ENCODE assay signal across 1 cellular context in the genomic region with DNA sequence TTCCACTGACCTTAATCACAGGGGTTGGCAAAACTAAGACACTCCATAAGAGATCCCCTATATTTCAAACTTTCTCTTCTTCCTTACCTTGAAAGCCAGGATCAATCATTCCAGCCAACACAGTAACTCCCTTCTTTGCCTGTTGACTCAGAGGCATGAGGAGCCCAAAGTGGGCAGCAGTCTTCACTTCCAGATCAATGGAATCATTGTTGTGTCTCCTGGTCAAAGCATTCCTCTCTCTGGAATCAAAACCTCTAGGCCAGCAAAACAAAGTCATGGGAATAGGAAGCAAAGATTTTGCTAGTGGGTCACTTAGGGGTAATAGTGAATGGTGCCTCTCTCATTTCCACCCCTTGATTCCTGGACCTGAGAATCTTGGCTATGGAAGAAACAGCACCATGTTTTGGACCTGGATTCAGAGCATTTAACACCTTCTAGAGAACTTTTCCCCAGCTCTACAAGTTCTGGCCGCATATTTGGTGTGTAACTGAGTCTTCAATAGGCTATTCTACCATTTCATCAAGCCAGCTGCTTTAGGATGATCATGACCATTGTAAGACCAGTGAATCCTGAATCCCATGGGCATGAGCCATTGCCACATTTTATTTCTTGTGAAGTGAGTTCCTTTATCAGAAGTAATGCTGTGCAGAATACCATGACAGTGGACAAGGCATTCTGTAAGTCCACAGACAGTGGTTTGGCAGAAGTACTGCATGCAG.
TF ChIP-seq lines count a peak whose summit lies in the region.

No MANE protein-coding gene starts in this region.

TF ChIP-seq in HepG2, 621 proteins besides CTCF, POLR2A, EP300 and RAD21 (continued from another document and continues in another):
- TF ChIP-seq, protein P1, sequence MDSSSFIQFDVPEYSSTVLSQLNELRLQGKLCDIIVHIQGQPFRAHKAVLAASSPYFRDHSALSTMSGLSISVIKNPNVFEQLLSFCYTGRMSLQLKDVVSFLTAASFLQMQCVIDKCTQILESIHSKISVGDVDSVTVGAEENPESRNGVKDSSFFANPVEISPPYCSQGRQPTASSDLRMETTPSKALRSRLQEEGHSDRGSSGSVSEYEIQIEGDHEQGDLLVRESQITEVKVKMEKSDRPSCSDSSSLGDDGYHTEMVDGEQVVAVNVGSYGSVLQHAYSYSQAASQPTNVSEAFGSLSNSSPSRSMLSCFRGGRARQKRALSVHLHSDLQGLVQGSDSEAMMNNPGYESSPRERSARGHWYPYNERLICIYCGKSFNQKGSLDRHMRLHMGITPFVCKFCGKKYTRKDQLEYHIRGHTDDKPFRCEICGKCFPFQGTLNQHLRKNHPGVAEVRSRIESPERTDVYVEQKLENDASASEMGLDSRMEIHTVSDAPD (CRISPR knock-in tag; IDR thresholded peaks at IDR 0.05): peak; percentile 72
- peak; percentile 72; the same call in 1 of the 2 replicates for TF ChIP-seq ZNF761 (CRISPR knock-in tag; conservative IDR thresholded peaks at IDR 0.05)
- peak; percentile 79; the same call in 1 of the 2 replicates for TF ChIP-seq RARA (CRISPR knock-in tag; IDR thresholded peaks at IDR 0.05)
- no peak; the same call in 1 of the 2 replicates for TF ChIP-seq NR2F6 (IDR thresholded peaks at IDR 0.05)
- peak; percentile 43; the same call in 1 of the 2 replicates for TF ChIP-seq NR2F6 (CRISPR knock-in tag; IDR thresholded peaks at IDR 0.05)
- no peak for TF ChIP-seq ARNT (IDR thresholded peaks at IDR 0.05)
- TF ChIP-seq MXI1 (IDR thresholded peaks at IDR 0.05; ENCODE audit: borderline replicate concordance, low read depth, low read length): no peak
- TF ChIP-seq IRF2 (CRISPR knock-in tag; IDR thresholded peaks at IDR 0.05): peak; percentile 66
- TF ChIP-seq, protein P2, sequence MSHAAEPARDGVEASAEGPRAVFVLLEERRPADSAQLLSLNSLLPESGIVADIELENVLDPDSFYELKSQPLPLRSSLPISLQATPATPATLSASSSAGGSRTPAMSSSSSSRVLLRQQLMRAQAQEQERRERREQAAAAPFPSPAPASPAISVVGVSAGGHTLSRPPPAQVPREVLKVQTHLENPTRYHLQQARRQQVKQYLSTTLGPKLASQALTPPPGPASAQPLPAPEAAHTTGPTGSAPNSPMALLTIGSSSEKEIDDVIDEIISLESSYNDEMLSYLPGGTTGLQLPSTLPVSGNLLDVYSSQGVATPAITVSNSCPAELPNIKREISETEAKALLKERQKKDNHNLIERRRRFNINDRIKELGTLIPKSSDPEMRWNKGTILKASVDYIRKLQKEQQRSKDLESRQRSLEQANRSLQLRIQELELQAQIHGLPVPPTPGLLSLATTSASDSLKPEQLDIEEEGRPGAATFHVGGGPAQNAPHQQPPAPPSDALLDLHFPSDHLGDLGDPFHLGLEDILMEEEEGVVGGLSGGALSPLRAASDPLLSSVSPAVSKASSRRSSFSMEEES (CRISPR knock-in tag; IDR thresholded peaks at IDR 0.05): peak; percentile 97
- TF ChIP-seq, protein P3, sequence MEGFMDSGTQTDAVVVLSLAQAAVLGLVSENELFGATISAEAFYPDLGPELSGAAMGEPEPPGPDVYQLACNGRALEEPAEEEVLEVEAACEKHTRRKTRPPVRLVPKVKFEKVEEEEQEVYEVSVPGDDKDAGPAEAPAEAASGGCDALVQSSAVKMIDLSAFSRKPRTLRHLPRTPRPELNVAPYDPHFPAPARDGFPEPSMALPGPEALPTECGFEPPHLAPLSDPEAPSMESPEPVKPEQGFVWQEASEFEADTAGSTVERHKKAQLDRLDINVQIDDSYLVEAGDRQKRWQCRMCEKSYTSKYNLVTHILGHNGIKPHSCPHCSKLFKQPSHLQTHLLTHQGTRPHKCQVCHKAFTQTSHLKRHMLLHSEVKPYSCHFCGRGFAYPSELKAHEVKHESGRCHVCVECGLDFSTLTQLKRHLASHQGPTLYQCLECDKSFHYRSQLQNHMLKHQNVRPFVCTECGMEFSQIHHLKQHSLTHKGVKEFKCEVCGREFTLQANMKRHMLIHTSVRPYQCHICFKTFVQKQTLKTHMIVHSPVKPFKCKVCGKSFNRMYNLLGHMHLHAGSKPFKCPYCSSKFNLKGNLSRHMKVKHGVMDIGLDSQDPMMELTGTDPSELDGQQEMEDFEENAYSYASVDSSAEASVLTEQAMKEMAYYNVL (CRISPR knock-in tag; IDR thresholded peaks at IDR 0.05; ENCODE audit: borderline replicate concordance): peak; percentile 57; the same call in 1 of the 2 replicates
- TF ChIP-seq SIN3A (IDR thresholded peaks at IDR 0.05; ENCODE audit: borderline replicate concordance, low read depth, low read length): no peak
- 0 out of 2 replicates have a peak, but pooled peaks have one; percentile 28 for TF ChIP-seq DNMT3B (CRISPR knock-in tag; conservative IDR thresholded peaks at IDR 0.05)
- peak; percentile 86 for TF ChIP-seq TCF7 (IDR thresholded peaks at IDR 0.05; ENCODE audit: low read depth)
- TF ChIP-seq, protein P4, sequence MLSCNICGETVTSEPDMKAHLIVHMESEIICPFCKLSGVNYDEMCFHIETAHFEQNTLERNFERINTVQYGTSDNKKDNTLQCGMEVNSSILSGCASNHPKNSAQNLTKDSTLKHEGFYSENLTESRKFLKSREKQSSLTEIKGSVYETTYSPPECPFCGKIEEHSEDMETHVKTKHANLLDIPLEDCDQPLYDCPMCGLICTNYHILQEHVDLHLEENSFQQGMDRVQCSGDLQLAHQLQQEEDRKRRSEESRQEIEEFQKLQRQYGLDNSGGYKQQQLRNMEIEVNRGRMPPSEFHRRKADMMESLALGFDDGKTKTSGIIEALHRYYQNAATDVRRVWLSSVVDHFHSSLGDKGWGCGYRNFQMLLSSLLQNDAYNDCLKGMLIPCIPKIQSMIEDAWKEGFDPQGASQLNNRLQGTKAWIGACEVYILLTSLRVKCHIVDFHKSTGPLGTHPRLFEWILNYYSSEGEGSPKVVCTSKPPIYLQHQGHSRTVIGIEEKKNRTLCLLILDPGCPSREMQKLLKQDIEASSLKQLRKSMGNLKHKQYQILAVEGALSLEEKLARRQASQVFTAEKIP (CRISPR knock-in tag; IDR thresholded peaks at IDR 0.05; ENCODE audit: borderline replicate concordance): no peak
- TF ChIP-seq SIX1 (CRISPR knock-in tag; IDR thresholded peaks at IDR 0.05; ENCODE audit: borderline replicate concordance): peak; percentile 44; the same call in 1 of the 2 replicates
- TF ChIP-seq, protein P5, sequence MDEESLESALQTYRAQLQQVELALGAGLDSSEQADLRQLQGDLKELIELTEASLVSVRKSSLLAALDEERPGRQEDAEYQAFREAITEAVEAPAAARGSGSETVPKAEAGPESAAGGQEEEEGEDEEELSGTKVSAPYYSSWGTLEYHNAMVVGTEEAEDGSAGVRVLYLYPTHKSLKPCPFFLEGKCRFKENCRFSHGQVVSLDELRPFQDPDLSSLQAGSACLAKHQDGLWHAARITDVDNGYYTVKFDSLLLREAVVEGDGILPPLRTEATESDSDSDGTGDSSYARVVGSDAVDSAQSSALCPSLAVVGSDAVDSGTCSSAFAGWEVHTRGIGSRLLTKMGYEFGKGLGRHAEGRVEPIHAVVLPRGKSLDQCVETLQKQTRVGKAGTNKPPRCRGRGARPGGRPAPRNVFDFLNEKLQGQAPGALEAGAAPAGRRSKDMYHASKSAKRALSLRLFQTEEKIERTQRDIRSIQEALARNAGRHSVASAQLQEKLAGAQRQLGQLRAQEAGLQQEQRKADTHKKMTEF (CRISPR knock-in tag; IDR thresholded peaks at IDR 0.05): peak; percentile 60; the same call in 1 of the 2 replicates
- TF ChIP-seq, protein P6, sequence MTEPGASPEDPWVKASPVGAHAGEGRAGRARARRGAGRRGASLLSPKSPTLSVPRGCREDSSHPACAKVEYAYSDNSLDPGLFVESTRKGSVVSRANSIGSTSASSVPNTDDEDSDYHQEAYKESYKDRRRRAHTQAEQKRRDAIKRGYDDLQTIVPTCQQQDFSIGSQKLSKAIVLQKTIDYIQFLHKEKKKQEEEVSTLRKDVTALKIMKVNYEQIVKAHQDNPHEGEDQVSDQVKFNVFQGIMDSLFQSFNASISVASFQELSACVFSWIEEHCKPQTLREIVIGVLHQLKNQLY (CRISPR knock-in tag; IDR thresholded peaks at IDR 0.05): 0 out of 2 replicates have a peak, but pooled peaks have one; percentile 72
- TF ChIP-seq, protein P7, sequence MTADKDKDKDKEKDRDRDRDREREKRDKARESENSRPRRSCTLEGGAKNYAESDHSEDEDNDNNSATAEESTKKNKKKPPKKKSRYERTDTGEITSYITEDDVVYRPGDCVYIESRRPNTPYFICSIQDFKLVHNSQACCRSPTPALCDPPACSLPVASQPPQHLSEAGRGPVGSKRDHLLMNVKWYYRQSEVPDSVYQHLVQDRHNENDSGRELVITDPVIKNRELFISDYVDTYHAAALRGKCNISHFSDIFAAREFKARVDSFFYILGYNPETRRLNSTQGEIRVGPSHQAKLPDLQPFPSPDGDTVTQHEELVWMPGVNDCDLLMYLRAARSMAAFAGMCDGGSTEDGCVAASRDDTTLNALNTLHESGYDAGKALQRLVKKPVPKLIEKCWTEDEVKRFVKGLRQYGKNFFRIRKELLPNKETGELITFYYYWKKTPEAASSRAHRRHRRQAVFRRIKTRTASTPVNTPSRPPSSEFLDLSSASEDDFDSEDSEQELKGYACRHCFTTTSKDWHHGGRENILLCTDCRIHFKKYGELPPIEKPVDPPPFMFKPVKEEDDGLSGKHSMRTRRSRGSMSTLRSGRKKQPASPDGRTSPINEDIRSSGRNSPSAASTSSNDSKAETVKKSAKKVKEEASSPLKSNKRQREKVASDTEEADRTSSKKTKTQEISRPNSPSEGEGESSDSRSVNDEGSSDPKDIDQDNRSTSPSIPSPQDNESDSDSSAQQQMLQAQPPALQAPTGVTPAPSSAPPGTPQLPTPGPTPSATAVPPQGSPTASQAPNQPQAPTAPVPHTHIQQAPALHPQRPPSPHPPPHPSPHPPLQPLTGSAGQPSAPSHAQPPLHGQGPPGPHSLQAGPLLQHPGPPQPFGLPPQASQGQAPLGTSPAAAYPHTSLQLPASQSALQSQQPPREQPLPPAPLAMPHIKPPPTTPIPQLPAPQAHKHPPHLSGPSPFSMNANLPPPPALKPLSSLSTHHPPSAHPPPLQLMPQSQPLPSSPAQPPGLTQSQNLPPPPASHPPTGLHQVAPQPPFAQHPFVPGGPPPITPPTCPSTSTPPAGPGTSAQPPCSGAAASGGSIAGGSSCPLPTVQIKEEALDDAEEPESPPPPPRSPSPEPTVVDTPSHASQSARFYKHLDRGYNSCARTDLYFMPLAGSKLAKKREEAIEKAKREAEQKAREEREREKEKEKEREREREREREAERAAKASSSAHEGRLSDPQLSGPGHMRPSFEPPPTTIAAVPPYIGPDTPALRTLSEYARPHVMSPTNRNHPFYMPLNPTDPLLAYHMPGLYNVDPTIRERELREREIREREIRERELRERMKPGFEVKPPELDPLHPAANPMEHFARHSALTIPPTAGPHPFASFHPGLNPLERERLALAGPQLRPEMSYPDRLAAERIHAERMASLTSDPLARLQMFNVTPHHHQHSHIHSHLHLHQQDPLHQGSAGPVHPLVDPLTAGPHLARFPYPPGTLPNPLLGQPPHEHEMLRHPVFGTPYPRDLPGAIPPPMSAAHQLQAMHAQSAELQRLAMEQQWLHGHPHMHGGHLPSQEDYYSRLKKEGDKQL (CRISPR knock-in tag; IDR thresholded peaks at IDR 0.05; ENCODE audit: low read depth): no peak
- TF ChIP-seq, protein P8, sequence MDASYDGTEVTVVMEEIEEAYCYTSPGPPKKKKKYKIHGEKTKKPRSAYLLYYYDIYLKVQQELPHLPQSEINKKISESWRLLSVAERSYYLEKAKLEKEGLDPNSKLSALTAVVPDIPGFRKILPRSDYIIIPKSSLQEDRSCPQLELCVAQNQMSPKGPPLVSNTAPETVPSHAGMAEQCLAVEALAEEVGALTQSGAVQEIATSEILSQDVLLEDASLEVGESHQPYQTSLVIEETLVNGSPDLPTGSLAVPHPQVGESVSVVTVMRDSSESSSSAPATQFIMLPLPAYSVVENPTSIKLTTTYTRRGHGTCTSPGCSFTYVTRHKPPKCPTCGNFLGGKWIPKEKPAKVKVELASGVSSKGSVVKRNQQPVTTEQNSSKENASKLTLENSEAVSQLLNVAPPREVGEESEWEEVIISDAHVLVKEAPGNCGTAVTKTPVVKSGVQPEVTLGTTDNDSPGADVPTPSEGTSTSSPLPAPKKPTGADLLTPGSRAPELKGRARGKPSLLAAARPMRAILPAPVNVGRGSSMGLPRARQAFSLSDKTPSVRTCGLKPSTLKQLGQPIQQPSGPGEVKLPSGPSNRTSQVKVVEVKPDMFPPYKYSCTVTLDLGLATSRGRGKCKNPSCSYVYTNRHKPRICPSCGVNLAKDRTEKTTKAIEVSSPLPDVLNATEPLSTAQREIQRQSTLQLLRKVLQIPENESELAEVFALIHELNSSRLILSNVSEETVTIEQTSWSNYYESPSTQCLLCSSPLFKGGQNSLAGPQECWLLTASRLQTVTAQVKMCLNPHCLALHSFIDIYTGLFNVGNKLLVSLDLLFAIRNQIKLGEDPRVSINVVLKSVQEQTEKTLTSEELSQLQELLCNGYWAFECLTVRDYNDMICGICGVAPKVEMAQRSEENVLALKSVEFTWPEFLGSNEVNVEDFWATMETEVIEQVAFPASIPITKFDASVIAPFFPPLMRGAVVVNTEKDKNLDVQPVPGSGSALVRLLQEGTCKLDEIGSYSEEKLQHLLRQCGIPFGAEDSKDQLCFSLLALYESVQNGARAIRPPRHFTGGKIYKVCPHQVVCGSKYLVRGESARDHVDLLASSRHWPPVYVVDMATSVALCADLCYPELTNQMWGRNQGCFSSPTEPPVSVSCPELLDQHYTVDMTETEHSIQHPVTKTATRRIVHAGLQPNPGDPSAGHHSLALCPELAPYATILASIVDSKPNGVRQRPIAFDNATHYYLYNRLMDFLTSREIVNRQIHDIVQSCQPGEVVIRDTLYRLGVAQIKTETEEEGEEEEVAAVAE (CRISPR knock-in tag; IDR thresholded peaks at IDR 0.05; ENCODE audit: borderline replicate concordance): 0 out of 2 replicates have a peak, but pooled peaks have one; percentile 44
- peak; percentile 86; the same call in 1 of the 2 replicates for TF ChIP-seq GFI1 (CRISPR knock-in tag; IDR thresholded peaks at IDR 0.05; ENCODE audit: borderline replicate concordance)
- TF ChIP-seq, protein P9, sequence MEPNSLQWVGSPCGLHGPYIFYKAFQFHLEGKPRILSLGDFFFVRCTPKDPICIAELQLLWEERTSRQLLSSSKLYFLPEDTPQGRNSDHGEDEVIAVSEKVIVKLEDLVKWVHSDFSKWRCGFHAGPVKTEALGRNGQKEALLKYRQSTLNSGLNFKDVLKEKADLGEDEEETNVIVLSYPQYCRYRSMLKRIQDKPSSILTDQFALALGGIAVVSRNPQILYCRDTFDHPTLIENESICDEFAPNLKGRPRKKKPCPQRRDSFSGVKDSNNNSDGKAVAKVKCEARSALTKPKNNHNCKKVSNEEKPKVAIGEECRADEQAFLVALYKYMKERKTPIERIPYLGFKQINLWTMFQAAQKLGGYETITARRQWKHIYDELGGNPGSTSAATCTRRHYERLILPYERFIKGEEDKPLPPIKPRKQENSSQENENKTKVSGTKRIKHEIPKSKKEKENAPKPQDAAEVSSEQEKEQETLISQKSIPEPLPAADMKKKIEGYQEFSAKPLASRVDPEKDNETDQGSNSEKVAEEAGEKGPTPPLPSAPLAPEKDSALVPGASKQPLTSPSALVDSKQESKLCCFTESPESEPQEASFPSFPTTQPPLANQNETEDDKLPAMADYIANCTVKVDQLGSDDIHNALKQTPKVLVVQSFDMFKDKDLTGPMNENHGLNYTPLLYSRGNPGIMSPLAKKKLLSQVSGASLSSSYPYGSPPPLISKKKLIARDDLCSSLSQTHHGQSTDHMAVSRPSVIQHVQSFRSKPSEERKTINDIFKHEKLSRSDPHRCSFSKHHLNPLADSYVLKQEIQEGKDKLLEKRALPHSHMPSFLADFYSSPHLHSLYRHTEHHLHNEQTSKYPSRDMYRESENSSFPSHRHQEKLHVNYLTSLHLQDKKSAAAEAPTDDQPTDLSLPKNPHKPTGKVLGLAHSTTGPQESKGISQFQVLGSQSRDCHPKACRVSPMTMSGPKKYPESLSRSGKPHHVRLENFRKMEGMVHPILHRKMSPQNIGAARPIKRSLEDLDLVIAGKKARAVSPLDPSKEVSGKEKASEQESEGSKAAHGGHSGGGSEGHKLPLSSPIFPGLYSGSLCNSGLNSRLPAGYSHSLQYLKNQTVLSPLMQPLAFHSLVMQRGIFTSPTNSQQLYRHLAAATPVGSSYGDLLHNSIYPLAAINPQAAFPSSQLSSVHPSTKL (CRISPR knock-in tag; IDR thresholded peaks at IDR 0.05): peak; percentile 93
- TF ChIP-seq DPF2 (CRISPR knock-in tag; IDR thresholded peaks at IDR 0.05; ENCODE audit: borderline replicate concordance, low read depth): peak; percentile 71; the same call in 1 of the 2 replicates
- TF ChIP-seq REPIN1 (CRISPR knock-in tag; IDR thresholded peaks at IDR 0.05; ENCODE audit: borderline replicate concordance, low read depth): peak; percentile 36; the same call in 1 of the 2 replicates
